Comparison of ENCODE assay signal across 8 cellular contexts in the genomic region with DNA sequence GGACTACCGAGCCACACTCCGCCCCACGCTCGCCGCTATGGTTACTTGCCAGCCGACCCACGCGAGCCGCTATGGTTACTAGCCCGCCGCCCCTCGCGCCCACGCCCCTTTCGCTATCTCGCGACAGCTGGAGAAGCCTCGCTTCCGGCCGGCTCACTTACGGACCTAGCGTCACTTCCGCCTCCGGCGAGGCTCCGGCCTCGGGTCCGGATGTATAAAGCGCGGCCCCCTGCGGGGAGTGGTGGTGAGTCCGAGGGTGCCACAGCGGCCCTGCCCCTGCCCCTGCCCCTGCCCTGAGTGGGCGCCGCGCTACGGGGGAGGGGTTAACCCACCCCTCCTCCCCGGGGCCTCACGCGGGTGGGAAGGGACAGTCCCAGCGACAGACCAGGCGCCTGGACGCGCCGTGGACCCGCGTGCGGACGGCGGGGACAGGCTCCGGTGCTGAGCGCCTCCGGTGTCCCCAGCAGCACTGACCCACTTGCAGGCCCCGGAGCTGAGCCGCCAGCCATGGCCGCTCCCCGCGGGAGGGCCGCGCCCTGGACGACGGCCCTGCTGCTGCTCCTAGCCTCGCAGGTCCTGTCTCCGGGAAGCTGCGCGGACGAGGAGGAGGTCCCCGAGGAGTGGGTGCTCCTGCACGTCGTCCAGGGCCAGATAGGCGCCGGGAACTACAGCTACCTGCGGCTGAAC. TPM values are rescaled to one million over a fixed set of nuclear protein-coding genes. Genes with fewer than 3 reads are reported as not detected.
A peak's percentile ranks its signal among the peaks of the same experiment; 100 is the strongest.
DNase-seq lines count a peak whose midpoint lies in the region; ATAC-seq, FAIRE-seq and TF ChIP-seq lines count a peak whose summit lies in the region.

C6orf120 (plus strand) TSS at position 174 of the 687 bp plus-strand sequence; CDS start at position 508, 334 bp downstream.
WDR27 (minus strand) TSS at position 77 of the 687 bp plus-strand sequence. CDS start 13,024 bp downstream, outside the sequence.

- H3K27me3 ChIP-seq in adrenal gland (no peaks in the 10 kb centered on the region), heart right ventricle (no peaks in the 10 kb centered on the region), upper lobe of right lung (no peaks in the 10 kb centered on the region)

- H3K4me1 Mint-ChIP-seq in T-cell = peaks cover 56 to 69% (median 56%) of the 10 kb centered on the region in 3 donors

- no peaks in the 10 kb centered on the region for H3K9me3 Mint-ChIP-seq in T-cell

- TF ChIP-seq CTCF in adrenal gland (IDR thresholded peaks at IDR 0.05) = peak in 1 of 6 experiments; percentile 1
- peak in 3 of 9 donors; percentile 15 to 29 (median 28) for TF ChIP-seq CTCF in heart right ventricle (IDR thresholded peaks at IDR 0.05)
- TF ChIP-seq CTCF in upper lobe of right lung (IDR thresholded peaks at IDR 0.05) = no peak

- H3K4me1 ChIP-seq in adrenal gland (replicated peaks in 1 of 2) (peaks cover 19 to 39% of the 10 kb centered on the region in 2 donors), heart right ventricle (peaks cover 3 to 63% (median 43%) of the 10 kb centered on the region in 9 donors), upper lobe of right lung (peaks cover 35% of the 10 kb centered on the region)

- TF ChIP-seq POLR2A in GM12891 (IDR thresholded peaks at IDR 0.05; ENCODE audit: low read depth, low read length) = peak; percentile 88
- peak; percentile 89 to 95 for TF ChIP-seq POLR2A in adrenal gland (IDR thresholded peaks at IDR 0.05)

- H3K9me3 ChIP-seq in adrenal gland (replicated peaks in 1 of 3) (no peaks in the 10 kb centered on the region), heart right ventricle (no peaks in the 10 kb centered on the region), upper lobe of right lung (no peaks in the 10 kb centered on the region)

- POLR2A ChIA-PET in T-cell (lab: Charles Lee) = interaction anchor here (0.8 to 2.6 kb wide), 5 partner anchors 20 to 50 kb away, joined by 3 to 22 read pairs (median 5); partner anchors contain the start of genes DYNLT2 (in 1 of the 2) and ERMARD (in 1 of the 2)

- CTCF ChIA-PET in T-cell (lab: Charles Lee) = interaction anchor here in 1 of 2 donors (1.1 to 2.0 kb wide), 5 partner anchors 20 to 852 kb away, joined by 3 to 5 read pairs (median 4); no protein-coding TSS in a partner anchor

- DNase-seq in GM12891 (ENCODE audit: insufficient read length, low spot score) (peak; percentile 92), NCI-H1436 treated with DMSO at 0.1 percent for 48 hours (lab: John Stamatoyannopoulos, UW) (peak; percentile 64), T-cell (peak; percentile 90 to 97 (median 95)), adrenal gland (peak; percentile 97 to 98 (median 98)), heart right ventricle (peak; percentile 96 to 97), posterior vena cava (ENCODE audit: low spot score) (peak; percentile 100), upper lobe of right lung (peak; percentile 99)

- peak; percentile 98 for FAIRE-seq in GM12891 (lab: Jason Lieb, UNC)

- H3K27me3 Mint-ChIP-seq in T-cell = no peaks in the 10 kb centered on the region

- peak within 1 kb of the TSS; percentile 89 to 91 (median 89) for H3K4me3 Mint-ChIP-seq in T-cell

- H3K36me3 Mint-ChIP-seq in T-cell = peaks cover 6% of the 10 kb centered on the region

- H3K27ac Mint-ChIP-seq in T-cell = peak within 1 kb of the TSS; percentile 88 to 93

- 0 to 1% (median 0%) methylated on average over 5 to 73 of the region's 73 CpGs for WGBS in adrenal gland, 4 donors
- 0 to 1% methylated on average over 73 of the region's 73 CpGs for WGBS in heart right ventricle, 2 donors

- peak within 1 kb of the TSS; percentile 44 to 89 (median 84) for H3K4me3 ChIP-seq in adrenal gland
- H3K4me3 ChIP-seq in heart right ventricle = peak within 1 kb of the TSS; percentile 78 to 97 (median 88)
- H3K4me3 ChIP-seq in upper lobe of right lung = peak within 1 kb of the TSS; percentile 76

- peak; percentile 96 for ATAC-seq in HG02840 (IDR thresholded peaks at IDR 0.05; ENCODE audit: low FRiP score, unreplicated experiment)
- ATAC-seq in T-cell (replicated peaks in 1 of 4) = peak; percentile 87 to 90 (median 90)
- ATAC-seq in heart right ventricle = peak; percentile 98 to 99 (median 98)
- ATAC-seq in upper lobe of right lung = peak; percentile 97

- intact Hi-C loops in adrenal gland (cut with DNase I) (no loop called here), heart right ventricle (cut with DNase I) (loop anchor here in 1 of 10 donors (5.0 kb wide), 1 partner anchor 50 kb away; the partner anchor contains the start of genes DYNLT2 and ERMARD), posterior vena cava (cut with DNase I) (no loop called here), upper lobe of right lung (cut with DNase I) (no loop called here)

- H3K27ac ChIP-seq in adrenal gland (peak within 1 kb of the TSS; percentile 78 to 98 (median 88)), heart right ventricle (peak within 1 kb of the TSS; percentile 83 to 98 (median 94)), upper lobe of right lung (peak within 1 kb of the TSS; percentile 93)

- H3K36me3 ChIP-seq in adrenal gland (replicated peaks in 1 of 2) (peaks cover 0 to 3% of the 10 kb centered on the region in 2 donors), heart right ventricle (peaks cover 0 to 36% (median 0%) of the 10 kb centered on the region in 9 donors), upper lobe of right lung (peaks cover 15% of the 10 kb centered on the region)

TF ChIP-seq in GM12891, 5 proteins besides CTCF, POLR2A, EP300 and RAD21:
- TF ChIP-seq TAF1 (IDR thresholded peaks at IDR 0.05; ENCODE audit: low read depth, low read length) (peak; percentile 59), SPI1 (IDR thresholded peaks at IDR 0.05; ENCODE audit: low read depth, low read length) (0 out of 2 replicates have a peak, but pooled peaks have one; percentile 24), PAX5 (IDR thresholded peaks at IDR 0.05; ENCODE audit: insufficient read depth, low read length, severe bottlenecking) (no peak), POLR2AphosphoS5 (IDR thresholded peaks at IDR 0.05; ENCODE audit: low read depth, low read length) (peak; percentile 91)
TF ChIP-seq in GM12891: peak in this region for 3.

RNA-seq across cellular contexts. Expression of gene C6orf120, which starts in this region (rescaled TPM):
- 10.7 TPM for polyA plus RNA-seq in GM12891 (2012; ENCODE audit: low read depth, missing spikeins)
- total RNA-seq in T-cell (10 to 100 TPM; 17.6 to 30.7 (median 26.2) TPM), adrenal gland (10 to 100 TPM; 22.5 to 59.9 (median 47.0) TPM), heart right ventricle (10 to 100 TPM; 12.4 to 18.9 (median 14.1) TPM), posterior vena cava (10 to 100 TPM; 24.6 to 25.5 TPM), upper lobe of right lung (22.0 TPM)
- polyA plus RNA-seq in adrenal gland (10 to 100 TPM in 1 of 3 donors, 1 to 10 TPM in 2; 5.0 to 28.4 (median 5.6) TPM), heart right ventricle (10 to 100 TPM in 1 of 2 donors, 1 to 10 TPM in 1; 2.4 to 10.9 TPM)

RNA-seq across cellular contexts. Expression of gene WDR27, which starts in this region (rescaled TPM):
- 20.6 TPM for polyA plus RNA-seq in GM12891 (2012; ENCODE audit: low read depth, missing spikeins)
- total RNA-seq in T-cell = 10 to 100 TPM; 39.7 to 71.5 (median 52.5) TPM
- total RNA-seq in adrenal gland = 10 to 100 TPM in 6 of 8 donors, 1 to 10 TPM in 2; 9.5 to 66.7 (median 24.5) TPM
- 10 to 100 TPM in 2 of 3 donors, 1 to 10 TPM in 1; 6.0 to 56.8 (median 46.6) TPM for polyA plus RNA-seq in adrenal gland
- total RNA-seq in heart right ventricle = 10 to 100 TPM in 1 of 10 donors, 1 to 10 TPM in 9; 5.1 to 11.0 (median 6.6) TPM
- polyA plus RNA-seq in heart right ventricle = 10 to 100 TPM in 1 of 2 donors, 1 to 10 TPM in 1; 3.2 to 12.0 TPM
- total RNA-seq in posterior vena cava = 10 to 100 TPM; 17.1 to 20.9 TPM
- 39.0 TPM for total RNA-seq in upper lobe of right lung

Comparison
In these comparisons a context has a peak if more than half of its experiments do, and no peak if none do; other contexts are left out.
1. Peak in every context shown above with its lines: DNase-seq, ATAC-seq, H3K4me3 ChIP-seq and H3K27ac ChIP-seq.